In genomic region chr3:31405515-31405914, GRCh38 we compare ENCODE assay signal across 26 cellular contexts.
A peak's percentile ranks its signal among the peaks of the same experiment; 100 is the strongest.
DNase-seq lines count a peak whose midpoint lies in the region; ATAC-seq, FAIRE-seq and TF ChIP-seq lines count a peak whose summit lies in the region.
"Had no signal": no experiment of that assay in that cellular context is flagged by ENCODE, and none has a peak within 500 bp of the region (broad histone marks: within the 10 kb centered on the region; RNA-seq: fewer than 3 reads in every experiment).

No MANE protein-coding gene starts in this region.

- H3K4me3 Mint-ChIP-seq in astrocyte (ENCODE audit: unreplicated experiment): no peak overlapping the region
- H3K4me3 Mint-ChIP-seq in T-helper 17 cell: no peak overlapping the region
- no peak overlapping the region for H3K4me3 Mint-ChIP-seq in activated naive CD4-positive, alpha-beta T cell treated with anti-CD3 and anti-CD28 coated beads for 36 hours
- H3K4me3 Mint-ChIP-seq: HFFc6 had no signal

- H3K27ac ChIP-seq in astrocyte (ENCODE audit: low read depth, low read length) (no peak overlapping the region), parathyroid adenoma (no peak overlapping the region)
- H3K27ac ChIP-seq: GM23248, RWPE1 had no signal

- peaks cover 6% of the 10 kb centered on the region for H3K27me3 Mint-ChIP-seq in astrocyte (ENCODE audit: low read depth, unreplicated experiment)
- H3K27me3 Mint-ChIP-seq in T-helper 17 cell: no peaks in the 10 kb centered on the region
- H3K27me3 Mint-ChIP-seq in activated naive CD4-positive, alpha-beta T cell treated with anti-CD3 and anti-CD28 coated beads for 36 hours (ENCODE audit: low read depth): no peaks in the 10 kb centered on the region

- H3K4me2 ChIP-seq in astrocyte (ENCODE audit: low read length) (no peak overlapping the region), parathyroid adenoma (ENCODE audit: low read length) (peak overlapping the region; percentile 29)

- H3K36me3 Mint-ChIP-seq in astrocyte (ENCODE audit: low read depth, unreplicated experiment): no peaks in the 10 kb centered on the region
- no peaks in the 10 kb centered on the region for H3K36me3 Mint-ChIP-seq in T-helper 17 cell (ENCODE audit: low read depth)
- H3K36me3 Mint-ChIP-seq in activated naive CD4-positive, alpha-beta T cell treated with anti-CD3 and anti-CD28 coated beads for 36 hours (ENCODE audit: low read depth): no peaks in the 10 kb centered on the region

- no peak for TF ChIP-seq CTCF in astrocyte (IDR thresholded peaks at IDR 0.05; ENCODE audit: insufficient read depth, low read depth, low read length)
- TF ChIP-seq CTCF in parathyroid adenoma (IDR thresholded peaks at IDR 0.05): no peak

- H3K4me3 ChIP-seq in astrocyte (ENCODE audit: insufficient read depth, low read depth, low read length) (no peak overlapping the region), parathyroid adenoma (ENCODE audit: low read depth, low read length) (no peak overlapping the region)
- H3K4me3 ChIP-seq: GM23248, HAP-1, K562, MG63 had no signal

- H3K9me3 ChIP-seq in astrocyte (ENCODE audit: insufficient read depth, low read depth, low read length) (no peaks in the 10 kb centered on the region), parathyroid adenoma (ENCODE audit: control insufficient read depth, low read length) (no peaks in the 10 kb centered on the region), T-helper 17 cell (ENCODE audit: control insufficient read depth, low read length, poor library complexity, severe bottlenecking) (no peaks in the 10 kb centered on the region)
- H3K9me3 ChIP-seq: HAP-1, MG63 had no signal

- DNase-seq in EH (ENCODE audit: low read depth): peak; percentile 10
- peak; percentile 71 for DNase-seq in astrocyte (ENCODE audit: low read depth)
- DNase-seq in left kidney (ENCODE audit: low read depth, low spot score): peak; percentile 12
- no peak for DNase-seq in T-helper 17 cell
- DNase-seq in activated effector memory CD4-positive, alpha-beta T cell treated with Interleukin-2 at 50 U/mL for 16 hours: no peak
- DNase-seq in activated naive CD4-positive, alpha-beta T cell treated with anti-CD3 and anti-CD28 coated beads for 36 hours: no peak
- DNase-seq: 8988T, ACHN, Calu3, DMS79 treated with DMSO at 0.1 percent for 48 hours, GM23248, Kasumi-1, MG63, NCI-H2029, NCI-H526 treated with DMSO at 0.1 percent for 48 hours, SHP77 had no signal

- no peaks in the 10 kb centered on the region for H3K36me3 ChIP-seq in astrocyte (ENCODE audit: insufficient read depth, low read length)
- no peaks in the 10 kb centered on the region for H3K36me3 ChIP-seq in parathyroid adenoma (ENCODE audit: control insufficient read depth, insufficient read depth, low read length)
- H3K36me3 ChIP-seq: HAP-1, MG63 had no signal

- H3K4me1 Mint-ChIP-seq in astrocyte (ENCODE audit: low read depth, unreplicated experiment): peaks cover 7% of the 10 kb centered on the region
- peaks cover 13% of the 10 kb centered on the region for H3K4me1 Mint-ChIP-seq in T-helper 17 cell
- peaks cover 5% of the 10 kb centered on the region for H3K4me1 Mint-ChIP-seq in activated naive CD4-positive, alpha-beta T cell treated with anti-CD3 and anti-CD28 coated beads for 36 hours (ENCODE audit: low read depth)

- H4K20me1 ChIP-seq in astrocyte (ENCODE audit: insufficient read depth, low read length): no peaks in the 10 kb centered on the region

- CTCF ChIA-PET in activated naive CD4-positive, alpha-beta T cell treated with anti-CD3 and anti-CD28 coated beads for 36 hours (lab: Charles Lee): interaction anchor here (1.7 kb wide), 1 partner anchor 10 kb away, joined by 4 read pairs; no protein-coding TSS in a partner anchor

- ATAC-seq in T-helper 17 cell (no peak), GM19328 (IDR thresholded peaks at IDR 0.05; ENCODE audit: unreplicated experiment) (no peak)
- ATAC-seq: K562, Panc1 had no signal

- H3K79me2 ChIP-seq in astrocyte (ENCODE audit: insufficient read depth, low read length): no peaks in the 10 kb centered on the region
- no peaks in the 10 kb centered on the region for H3K79me2 ChIP-seq in parathyroid adenoma

- FAIRE-seq in astrocyte (lab: Jason Lieb, UNC): no peak
- FAIRE-seq: GM12892, GM19239, HTR-8/SVneo, K562 had no signal

- H3K27ac Mint-ChIP-seq in astrocyte (ENCODE audit: unreplicated experiment) (no peak overlapping the region), T-helper 17 cell (no peak overlapping the region)
- H3K27ac Mint-ChIP-seq in activated naive CD4-positive, alpha-beta T cell treated with anti-CD3 and anti-CD28 coated beads for 36 hours: no peak overlapping the region
- H3K27ac Mint-ChIP-seq: HFFc6 had no signal

- no peaks in the 10 kb centered on the region for H3K27me3 ChIP-seq in astrocyte (ENCODE audit: insufficient read depth, low read length)
- H3K27me3 ChIP-seq in parathyroid adenoma (ENCODE audit: control insufficient read depth, insufficient read depth, low read length): no peaks in the 10 kb centered on the region
- H3K27me3 ChIP-seq: MG63 had no signal

- H3K9ac ChIP-seq in astrocyte (ENCODE audit: low read length) (no peak overlapping the region), parathyroid adenoma (no peak overlapping the region)
- H3K9ac ChIP-seq: GM23248 had no signal

- peaks cover 2% of the 10 kb centered on the region for H3K9me3 Mint-ChIP-seq in astrocyte (ENCODE audit: unreplicated experiment)
- no peaks in the 10 kb centered on the region for H3K9me3 Mint-ChIP-seq in activated naive CD4-positive, alpha-beta T cell treated with anti-CD3 and anti-CD28 coated beads for 36 hours
- H3K9me3 Mint-ChIP-seq: HFFc6 had no signal

- H3K4me1 ChIP-seq in astrocyte (ENCODE audit: insufficient read depth, low read length): peaks cover 3% of the 10 kb centered on the region
- peaks cover 11% of the 10 kb centered on the region for H3K4me1 ChIP-seq in parathyroid adenoma

- H2AFZ ChIP-seq in astrocyte (ENCODE audit: low read depth, low read length) (no peak overlapping the region), parathyroid adenoma (peak overlapping the region; percentile 65)
- H2AFZ ChIP-seq: GM23248 had no signal

- intact Hi-C loops in activated naive CD4-positive, alpha-beta T cell treated with anti-CD3 and anti-CD28 coated beads for 36 hours (cut with micrococcal nuclease): no loop called here

Comparison
In these comparisons a context has a peak if more than half of its experiments do, and no peak if none do; other contexts are left out.
1. DNase-seq: peak in EH (single experiment), astrocyte (single experiment) and left kidney (single experiment); none in T-helper 17 cell (0 of 3), activated effector memory CD4-positive, alpha-beta T cell treated with Interleukin-2 at 50 U/mL for 16 hours (single experiment) and activated naive CD4-positive, alpha-beta T cell treated with anti-CD3 and anti-CD28 coated beads for 36 hours (single experiment).